In genomic region chr16:89167425-89167941, GRCh38 we compare ENCODE assay signal across 9 cellular contexts. TPM values are rescaled to one million over a fixed set of nuclear protein-coding genes. Genes with fewer than 3 reads are reported as not detected.
DNase-seq lines count a peak whose midpoint lies in the region; ATAC-seq and TF ChIP-seq lines count a peak whose summit lies in the region.
"Had no signal": no experiment of that assay in that cellular context is flagged by ENCODE, and none has a peak within 500 bp of the region (broad histone marks: within the 10 kb centered on the region; RNA-seq: fewer than 3 reads in every experiment).

No MANE protein-coding gene starts in this region.

- intact Hi-C loops in gastrocnemius medialis (cut with DNase I; ENCODE audit: low total_unique reads) = loop anchor here (1.0 to 10.0 kb wide), 3 partner anchors 225 to 703 kb away; no protein-coding TSS in a partner anchor

- H3K27me3 ChIP-seq in hepatocyte (no peaks in the 10 kb centered on the region), gastrocnemius medialis (peaks cover 6 to 21% (median 15%) of the 10 kb centered on the region in 3 donors)

- H3K36me3 ChIP-seq in hepatocyte (replicated peaks; ENCODE audit: insufficient read depth, low read depth) (no peaks in the 10 kb centered on the region), gastrocnemius medialis (no peaks in the 10 kb centered on the region)

- ATAC-seq in gastrocnemius medialis (peak in 1 of 2 donors; percentile 20), GM21717 (IDR thresholded peaks at IDR 0.05; ENCODE audit: unreplicated experiment) (no peak), HG03565 (IDR thresholded peaks at IDR 0.05; ENCODE audit: unreplicated experiment) (no peak)

- H4K20me1 ChIP-seq in hepatocyte (ENCODE audit: insufficient read depth, poor library complexity, severe bottlenecking) = no peaks in the 10 kb centered on the region

- 14% methylated on average over 11 of the region's 18 CpGs for WGBS in hepatocyte (ENCODE audit: low lambda C conversion rate, missing lambda C conversion rate)

- H3K4me1 ChIP-seq in hepatocyte (ENCODE audit: insufficient read depth) (peaks cover 12% of the 10 kb centered on the region), gastrocnemius medialis (peaks cover 8 to 15% of the 10 kb centered on the region in 2 donors)

- TF ChIP-seq CTCF in GM10266 (IDR thresholded peaks at IDR 0.05; ENCODE audit: control insufficient read depth, insufficient read depth, low read depth, missing control alignments) = peak; percentile 91
- TF ChIP-seq CTCF in hepatocyte (IDR thresholded peaks at IDR 0.05; ENCODE audit: poor library complexity) = peak; percentile 71
- TF ChIP-seq CTCF in gastrocnemius medialis (IDR thresholded peaks at IDR 0.05 in 4 of 5, conservative IDR thresholded peaks at IDR 0.05 in 1 of 5) = peak; percentile 80 to 93 (median 83)

- H3K4me3 ChIP-seq in hepatocyte (no peak overlapping the region), gastrocnemius medialis (peak overlapping the region in 1 of 4 donors; percentile 38)

- DNase-seq in GM10266 (ENCODE audit: extremely low spot score) (peak; percentile 90), NCI-H1092 treated with DMSO at 0.1 percent for 48 hours (lab: John Stamatoyannopoulos, UW) (peak; percentile 65), T-helper 22 cell (ENCODE audit: low read depth) (peak; percentile 44), amygdala (lab: John Stamatoyannopoulos, UW) (peak in 52 of 56 donors; percentile 4 to 83 (median 53)), hepatocyte (ENCODE audit: low spot score) (peak; percentile 94), gastrocnemius medialis (peak; percentile 52 to 74)

- no peaks in the 10 kb centered on the region for H3K9me3 ChIP-seq in hepatocyte (ENCODE audit: low read depth)
- no peaks in the 10 kb centered on the region for H3K9me3 ChIP-seq in gastrocnemius medialis

- H2AFZ ChIP-seq in hepatocyte = peak overlapping the region; percentile 56

- in situ Hi-C loops in gastrocnemius medialis (cut with MboI; ENCODE audit: low sequenced_read_pairs in 4 of 4) = no loop called here

- no peak for TF ChIP-seq POLR2A in gastrocnemius medialis (IDR thresholded peaks at IDR 0.05)

- H3K27ac ChIP-seq in hepatocyte (no peak overlapping the region), gastrocnemius medialis (no peak overlapping the region)

- peak overlapping the region; percentile 66 for H3K4me2 ChIP-seq in hepatocyte

- H3K79me2 ChIP-seq in hepatocyte = no peaks in the 10 kb centered on the region

- no peaks in the 10 kb centered on the region for H3K9me2 ChIP-seq in hepatocyte (replicated peaks; ENCODE audit: insufficient read depth)

RNA-seq across cellular contexts. Expression of gene CDH15, which starts 4.1 kb away (rescaled TPM):
- 0.13 TPM in 1 of 2 replicates, not detected in the other for total RNA-seq in hepatocyte
- polyA plus RNA-seq in hepatocyte = 0.12 and 0.47 TPM in 2 replicates
- total RNA-seq in gastrocnemius medialis = 10 to 100 TPM; 48.5 to 60.8 (median 51.0) TPM
- total RNA-seq: mononuclear cell had no signal

RNA-seq across cellular contexts. Expression of gene SLC22A31, which starts 32.9 kb away (rescaled TPM):
- 1.6 and 2.2 TPM in 2 replicates for total RNA-seq in hepatocyte
- polyA plus RNA-seq in hepatocyte = 1.4 and 12.1 TPM in 2 replicates
- total RNA-seq in gastrocnemius medialis = not detected
- total RNA-seq: mononuclear cell had no signal

RNA-seq across cellular contexts. Expression of gene ZNF778, which starts 50.0 kb away (rescaled TPM):
- total RNA-seq in hepatocyte (2.9 and 6.4 TPM in 2 replicates), gastrocnemius medialis (10 to 100 TPM; 10.7 to 21.3 (median 17.9) TPM)
- polyA plus RNA-seq in hepatocyte = 1.3 and 3.6 TPM in 2 replicates

Comparison
In these comparisons a context has a peak if more than half of its experiments do, and no peak if none do; other contexts are left out.
1. DNase-seq: peak in every context shown above with its lines; median percentile 94 in hepatocyte; 90 in GM10266; 65 in NCI-H1092 treated with DMSO at 0.1 percent for 48 hours; 63 in gastrocnemius medialis; 53 in amygdala; 44 in T-helper 22 cell.
2. RNA of gene CDH15, which starts 4.1 kb away (total RNA-seq): 48.5 to 60.8 TPM in gastrocnemius medialis; 0.13 TPM in hepatocyte; every median in the first group is over 10 times any median in the second.
3. Peak in every context shown above with its lines, with median percentiles within 50 percentile points of each other: CTCF ChIP-seq.